In the genomic region with DNA sequence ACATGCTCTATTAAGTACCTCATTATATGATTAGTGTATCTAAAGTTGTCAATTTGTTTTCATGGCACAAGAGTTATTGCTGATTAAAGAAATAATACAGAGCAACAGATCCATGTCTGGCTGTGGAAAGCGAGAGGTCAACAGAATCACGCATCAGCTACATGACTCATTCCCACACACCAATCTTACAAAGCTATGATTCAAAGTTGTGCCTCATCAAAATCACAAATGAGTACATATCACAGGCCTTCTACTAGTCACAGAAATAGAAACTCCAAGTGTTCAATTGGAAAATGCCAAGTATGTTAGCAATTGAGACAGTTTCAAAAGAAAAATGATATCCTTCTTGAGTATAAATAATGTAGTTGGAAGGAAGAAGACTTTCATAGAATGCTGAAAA, we compare ENCODE assay signal across 19 cellular contexts. TPM values are rescaled to one million over a fixed set of nuclear protein-coding genes. Genes with fewer than 3 reads are reported as not detected.
DNase-seq lines count a peak whose midpoint lies in the region; ATAC-seq and TF ChIP-seq lines count a peak whose summit lies in the region.
"Had no signal": no experiment of that assay in that cellular context is flagged by ENCODE, and none has a peak within 500 bp of the region (broad histone marks: within the 10 kb centered on the region; RNA-seq: fewer than 3 reads in every experiment).

No MANE protein-coding gene starts in this region.

- H2AK5ac ChIP-seq in IMR-90 (ENCODE audit: low read depth, low read length), result no peak overlapping the region

- no peak overlapping the region for H2BK5ac ChIP-seq in IMR-90 (ENCODE audit: low read depth, low read length, poor library complexity, severe bottlenecking)

- peak overlapping the region; percentile 20; the same call in 1 of the 2 replicates for H3K27ac ChIP-seq in ACC112 (ENCODE audit: low read depth, low read length)
- H3K27ac ChIP-seq in IMR-90 (ENCODE audit: insufficient read depth, low read length), result no peak overlapping the region
- H3K27ac ChIP-seq: A549, left ventricle myocardium inferior, SJSA1, skin epidermis, vagina had no signal

- H2BK20ac ChIP-seq in IMR-90 (ENCODE audit: low read depth, low read length), result no peak overlapping the region

- POLR2A ChIA-PET in IMR-90 (lab: Charles Lee; ENCODE audit: unreplicated experiment), result no interaction called here

- BruUV-seq in IMR-90 (replicated peaks; lab: Mats Ljungman, UMichigan), result no TSS peak

- TF ChIP-seq CTCF in IMR-90 (conservative IDR thresholded peaks at IDR 0.05; ENCODE audit: low read depth, low read length) (no peak), cardiac fibroblast (IDR thresholded peaks at IDR 0.05; ENCODE audit: low read depth, low read length) (no peak)

- H2AFZ ChIP-seq in ACC112 (ENCODE audit: low read length, unreplicated experiment), result no peak overlapping the region
- no peak overlapping the region for H2AFZ ChIP-seq in IMR-90 (replicated peaks; ENCODE audit: low read length, poor library complexity)

- H3K36me3 ChIP-seq in ACC112 (ENCODE audit: insufficient read depth, low read length), result no peaks in the 10 kb centered on the region
- no peaks in the 10 kb centered on the region for H3K36me3 ChIP-seq in IMR-90 (ENCODE audit: control insufficient read depth, insufficient read depth, low read length)
- H3K36me3 ChIP-seq: left ventricle myocardium inferior, SJSA1, vagina had no signal

- H3K79me1 ChIP-seq in IMR-90 (ENCODE audit: low read depth in 1 of 2, low read length in 2 of 2), result no peaks in the 10 kb centered on the region

- H3K27me3 ChIP-seq in ACC112 (ENCODE audit: insufficient read depth, low read length) (no peaks in the 10 kb centered on the region), IMR-90 (ENCODE audit: control insufficient read depth, insufficient read depth, low read length) (no peaks in the 10 kb centered on the region)
- H3K27me3 ChIP-seq: SJSA1, vagina had no signal

- no peak overlapping the region for H4K5ac ChIP-seq in IMR-90 (ENCODE audit: low read depth, low read length)

- H3K4ac ChIP-seq in IMR-90 (ENCODE audit: low read depth, low read length), result no peak overlapping the region

- dilution Hi-C loops in IMR-90 (cut with HindIII; ENCODE audit: low sequenced_read_pairs, unreplicated experiment), result no loop called here

- no peak for TF ChIP-seq RAD21 in IMR-90 (IDR thresholded peaks at IDR 0.05; ENCODE audit: low read length)

- H3K9me1 ChIP-seq in IMR-90 (ENCODE audit: insufficient read depth, low read length), result no peaks in the 10 kb centered on the region

- no peak overlapping the region for H4K8ac ChIP-seq in IMR-90 (ENCODE audit: low read depth in 2 of 2, low read length in 2 of 2)

- intact Hi-C loops in IMR-90 (cut with micrococcal nuclease), result no loop called here

- WGBS in IMR-90 (ENCODE audit: extremely low coverage in 2 of 2, insufficient read length in 1 of 2), 2 experiments, result no CpG with 5 or more reads among the region's 2 CpGs

- CTCF ChIA-PET in IMR-90 (lab: Yijun Ruan, JAX), result no interaction called here

- no peak overlapping the region for H3K18ac ChIP-seq in IMR-90 (ENCODE audit: low read depth, low read length)

- no peak overlapping the region for H4K91ac ChIP-seq in IMR-90 (ENCODE audit: insufficient read depth, low read depth, low read length)

- H3K4me3 ChIP-seq in ACC112 (ENCODE audit: low read depth, low read length) (no peak overlapping the region), IMR-90 (ENCODE audit: insufficient read depth, low read depth, low read length) (no peak overlapping the region), cardiac fibroblast (replicated peaks in 1 of 2; ENCODE audit: low read depth in 2 of 2, low read length in 2 of 2) (no peak overlapping the region)
- H3K4me3 ChIP-seq: A549, left ventricle myocardium inferior, SJSA1, skin epidermis, vagina had no signal

- H3K4me2 ChIP-seq in IMR-90 (ENCODE audit: low read depth, low read length), result no peak overlapping the region
- H3K4me2 ChIP-seq: A549 had no signal

- in situ Hi-C loops in IMR-90 (cut with MboI; ENCODE audit: low sequenced_read_pairs), result no loop called here

- no peaks in the 10 kb centered on the region for H4K20me1 ChIP-seq in IMR-90 (ENCODE audit: insufficient read depth, low read length)

- H2BK120ac ChIP-seq in IMR-90 (ENCODE audit: low read depth, low read length), result no peak overlapping the region

- H3K79me2 ChIP-seq in ACC112 (ENCODE audit: control insufficient read depth, insufficient read depth, low read length, unreplicated experiment), result no peaks in the 10 kb centered on the region

- no peak overlapping the region for H3K56ac ChIP-seq in IMR-90 (ENCODE audit: extremely low read depth, insufficient read depth, low read length)

- H3K9me3 ChIP-seq in IMR-90 (ENCODE audit: control insufficient read depth, insufficient read depth, low read length), result no peaks in the 10 kb centered on the region; the same call in 1 of the 2 replicates
- H3K9me3 ChIP-seq: A549, left ventricle myocardium inferior, SJSA1, vagina had no signal

- H3K4me1 ChIP-seq in ACC112 (ENCODE audit: control insufficient read depth, insufficient read depth, low read length, unreplicated experiment) (no peaks in the 10 kb centered on the region), IMR-90 (ENCODE audit: control insufficient read depth, insufficient read depth, low read length) (no peaks in the 10 kb centered on the region)
- H3K4me1 ChIP-seq: A549, SJSA1, vagina had no signal

- ATAC-seq in IMR-90 (ENCODE audit: low read depth), result no peak
- ATAC-seq: A549; naive thymus-derived CD8-positive, alpha-beta T cell had no signal

- no peak overlapping the region for H2BK15ac ChIP-seq in IMR-90 (ENCODE audit: low read depth, low read length)

- H3K14ac ChIP-seq in IMR-90 (replicated peaks; ENCODE audit: low read depth, low read length), result no peak overlapping the region

- DNase-seq in IMR-90 (peak; percentile 5), cardiac fibroblast (ENCODE audit: low read depth in 2 of 2) (peak; percentile 5 to 22), kidney glomerular epithelial cell (lab: John Stamatoyannopoulos, UW) (peak; percentile 47), NCI-H146 (lab: John Stamatoyannopoulos, UW) (no peak), C1 segment of cervical spinal cord (lab: John Stamatoyannopoulos, UW) (no peak), NCI-H345 (lab: John Stamatoyannopoulos, UW) (no peak)
- no peak for DNase-seq in stimulated activated CD4-positive, alpha-beta T cell treated with anti-CD3 and anti-CD28 coated beads, Interleukin-12 subunit alpha, Interleukin-12 subunit beta, amount 100 ng/mL, for 4 hours
- DNase-seq: activated CD4-positive, alpha-beta memory T cell treated with anti-CD3 and anti-CD28 coated beads for 36 hours; Calu3; effector CD8-positive, alpha-beta T cell; left ventricle myocardium inferior; naive thymus-derived CD8-positive, alpha-beta T cell; stimulated activated naive CD4-positive, alpha-beta T cell treated with Interleukin-2 at 50 U/mL for 16 hours had no signal

- no peak for TF ChIP-seq POLR2A in IMR-90 (IDR thresholded peaks at IDR 0.05; ENCODE audit: low read depth, low read length)

- no peak overlapping the region for H3K23ac ChIP-seq in IMR-90 (ENCODE audit: low read depth, low read length)

- no peak overlapping the region for H3K9ac ChIP-seq in IMR-90 (ENCODE audit: low read depth, low read length)

- no peak overlapping the region for H2AK9ac ChIP-seq in IMR-90 (replicated peaks; ENCODE audit: low read depth, low read length, poor library complexity)

TF ChIP-seq in IMR-90, 13 proteins besides CTCF, POLR2A, EP300 and RAD21:
- TF ChIP-seq MAZ (IDR thresholded peaks at IDR 0.05; ENCODE audit: borderline replicate concordance, low read depth, low read length), result no peak
- TF ChIP-seq CEBPB (IDR thresholded peaks at IDR 0.05; ENCODE audit: low read depth, low read length), result no peak
- TF ChIP-seq BHLHE40 (IDR thresholded peaks at IDR 0.05; ENCODE audit: low read depth, low read length), result no peak
- TF ChIP-seq RCOR1 (IDR thresholded peaks at IDR 0.05; ENCODE audit: insufficient replicate concordance, low read length), result no peak
- no peak for TF ChIP-seq FOS (IDR thresholded peaks at IDR 0.05; ENCODE audit: low read depth, low read length)
- TF ChIP-seq SMC3 (IDR thresholded peaks at IDR 0.05; ENCODE audit: low read depth, low read length), result no peak
- TF ChIP-seq, protein P1, sequence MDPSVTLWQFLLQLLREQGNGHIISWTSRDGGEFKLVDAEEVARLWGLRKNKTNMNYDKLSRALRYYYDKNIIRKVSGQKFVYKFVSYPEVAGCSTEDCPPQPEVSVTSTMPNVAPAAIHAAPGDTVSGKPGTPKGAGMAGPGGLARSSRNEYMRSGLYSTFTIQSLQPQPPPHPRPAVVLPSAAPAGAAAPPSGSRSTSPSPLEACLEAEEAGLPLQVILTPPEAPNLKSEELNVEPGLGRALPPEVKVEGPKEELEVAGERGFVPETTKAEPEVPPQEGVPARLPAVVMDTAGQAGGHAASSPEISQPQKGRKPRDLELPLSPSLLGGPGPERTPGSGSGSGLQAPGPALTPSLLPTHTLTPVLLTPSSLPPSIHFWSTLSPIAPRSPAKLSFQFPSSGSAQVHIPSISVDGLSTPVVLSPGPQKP (IDR thresholded peaks at IDR 0.05; ENCODE audit: borderline replicate concordance, low read depth, low read length), result no peak
- TF ChIP-seq MXI1 (IDR thresholded peaks at IDR 0.05; ENCODE audit: borderline replicate concordance, low read depth, low read length), result no peak
- no peak for TF ChIP-seq MAFK (IDR thresholded peaks at IDR 0.05; ENCODE audit: low read depth, low read length)
- TF ChIP-seq, protein P2, sequence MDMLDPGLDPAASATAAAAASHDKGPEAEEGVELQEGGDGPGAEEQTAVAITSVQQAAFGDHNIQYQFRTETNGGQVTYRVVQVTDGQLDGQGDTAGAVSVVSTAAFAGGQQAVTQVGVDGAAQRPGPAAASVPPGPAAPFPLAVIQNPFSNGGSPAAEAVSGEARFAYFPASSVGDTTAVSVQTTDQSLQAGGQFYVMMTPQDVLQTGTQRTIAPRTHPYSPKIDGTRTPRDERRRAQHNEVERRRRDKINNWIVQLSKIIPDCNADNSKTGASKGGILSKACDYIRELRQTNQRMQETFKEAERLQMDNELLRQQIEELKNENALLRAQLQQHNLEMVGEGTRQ (IDR thresholded peaks at IDR 0.05; ENCODE audit: low read depth, low read length), result no peak
- no peak for TF ChIP-seq NFE2L2 (IDR thresholded peaks at IDR 0.05; ENCODE audit: low read depth, low read length)
- no peak for TF ChIP-seq RFX5 (IDR thresholded peaks at IDR 0.05; ENCODE audit: low read depth, low read length)
- no peak for TF ChIP-seq CHD1 (IDR thresholded peaks at IDR 0.05; ENCODE audit: low read depth, low read length)

RNA-seq across cellular contexts. Expression of a gene that starts 57.8 kb away (rescaled TPM):
- total RNA-seq in IMR-90 (2012; rRNA removed), result not detected in 2 replicates
- not detected in 2 replicates for polyA plus RNA-seq in IMR-90 (2012; rRNA removed)
- not detected in 2 replicates for polyA plus RNA-seq in IMR-90 (2012; cell fraction: cytosol; rRNA removed)
- polyA plus RNA-seq in IMR-90 (2012; cell fraction: nucleus; rRNA removed; ENCODE audit: low replicate concordance), result not detected in 2 replicates
- total RNA-seq: activated CD4-positive, alpha-beta memory T cell treated with anti-CD3 and anti-CD28 coated beads for 36 hours; activated T-helper 2 cell treated with anti-CD3 and anti-CD28 coated beads, Interferon-gamma antibody, Interleukin-2, Interleukin-4, amounts not matched to agents 10 μg/mL and 5 μg/mL and 100 μg/mL, durations not matched to agents 14 hours and 24 hours and 36 hours; Calu3; naive thymus-derived CD8-positive, alpha-beta T cell; SJSA1; vagina had no signal
- polyA plus RNA-seq: A549; naive thymus-derived CD8-positive, alpha-beta T cell had no signal

Comparison
In these comparisons a context has a peak if more than half of its experiments do, and no peak if none do; other contexts are left out.
1. DNase-seq: peak in IMR-90 (single experiment), cardiac fibroblast (2 of 2) and kidney glomerular epithelial cell (single experiment); none in NCI-H146 (single experiment), stimulated activated CD4-positive, alpha-beta T cell treated with anti-CD3 and anti-CD28 coated beads, Interleukin-12 subunit alpha, Interleukin-12 subunit beta, amount 100 ng/mL, for 4 hours (single experiment), C1 segment of cervical spinal cord (0 of 14) and NCI-H345 (single experiment).